27 cellular contexts compared by ENCODE assay signal in genomic region chr12:79435742-79436141, GRCh38.
"Had no signal": no experiment of that assay in that cellular context is flagged by ENCODE, and none has a peak within 500 bp of the region (broad histone marks: within the 10 kb centered on the region; RNA-seq: fewer than 3 reads in every experiment).

No MANE protein-coding gene starts in this region.

- DNase-seq: dermis blood vessel endothelial cell; effector memory CD8-positive, alpha-beta T cell; erythroblast; esophagus squamous epithelium; head of caudate nucleus; left cardiac atrium; left lung; mesenchymal stem cell; midbrain; naive thymus-derived CD4-positive, alpha-beta T cell; stimulated activated CD4-positive, alpha-beta T cell treated with anti-CD3 and anti-CD28 coated beads, Interleukin-12 subunit alpha, Interleukin-12 subunit beta, amount 100 ng/mL, for 4 hours; stimulated activated CD4-positive, alpha-beta T cell treated with anti-CD3 and anti-CD28 coated beads, Interleukin-1b, Interleukin-23, amount 100 ng/mL, for 48 hours; stimulated activated CD4-positive, alpha-beta T cell treated with anti-CD3 and anti-CD28 coated beads, Interleukin-4, amount 100 ng/mL, for 1 hour; stimulated activated CD8-positive, alpha-beta memory T cell treated with anti-CD3 and anti-CD28 coated beads, Interleukin-4, amount 100 ng/mL, for 48 hours; stimulated activated naive CD4-positive, alpha-beta T cell; stimulated activated naive CD8-positive, alpha-beta T cell treated with anti-CD3 and anti-CD28 coated beads, Interleukin-15, amount 100 ng/mL, for 72 hours; transverse colon; upper lobe of right lung; uterus had no signal

- H3K9me3 ChIP-seq: esophagus squamous epithelium, left lung, prostate gland, right atrium auricular region, suprapubic skin, transverse colon, upper lobe of right lung, uterus had no signal

- H3K79me2 ChIP-seq: hepatocyte had no signal

- H3K36me3 ChIP-seq: esophagus squamous epithelium, left lung, neural progenitor cell, prostate gland, right atrium auricular region, suprapubic skin, transverse colon, upper lobe of right lung, uterus had no signal

- H3K4me1 ChIP-seq: left lung, neural progenitor cell, prostate gland, right atrium auricular region, suprapubic skin, upper lobe of right lung had no signal

- H3K4me3 ChIP-seq: coronary artery, esophagus squamous epithelium, hepatocyte, left lung, neural progenitor cell, prostate gland, right atrium auricular region, smooth muscle cell, suprapubic skin, transverse colon, upper lobe of right lung, uterus had no signal

- H3K27ac ChIP-seq: coronary artery, esophagus squamous epithelium, hepatocyte, left lung, neural progenitor cell, prostate gland, right atrium auricular region, suprapubic skin, transverse colon, upper lobe of right lung had no signal

- ATAC-seq: effector memory CD8-positive, alpha-beta T cell; left cardiac atrium; left lung; naive thymus-derived CD4-positive, alpha-beta T cell; sciatic nerve; stimulated activated naive CD8-positive, alpha-beta T cell treated with anti-CD3 and anti-CD28 coated beads, Interleukin-15, amount 100 ng/mL, for 72 hours; upper lobe of right lung had no signal

- H3K9ac ChIP-seq: neural progenitor cell had no signal

- H3K27me3 ChIP-seq: esophagus squamous epithelium, hepatocyte, left lung, neural progenitor cell, right atrium auricular region, suprapubic skin, transverse colon, upper lobe of right lung, uterus had no signal

- H3K4me2 ChIP-seq: hepatocyte, neural progenitor cell, smooth muscle cell had no signal
